In the genomic region with DNA sequence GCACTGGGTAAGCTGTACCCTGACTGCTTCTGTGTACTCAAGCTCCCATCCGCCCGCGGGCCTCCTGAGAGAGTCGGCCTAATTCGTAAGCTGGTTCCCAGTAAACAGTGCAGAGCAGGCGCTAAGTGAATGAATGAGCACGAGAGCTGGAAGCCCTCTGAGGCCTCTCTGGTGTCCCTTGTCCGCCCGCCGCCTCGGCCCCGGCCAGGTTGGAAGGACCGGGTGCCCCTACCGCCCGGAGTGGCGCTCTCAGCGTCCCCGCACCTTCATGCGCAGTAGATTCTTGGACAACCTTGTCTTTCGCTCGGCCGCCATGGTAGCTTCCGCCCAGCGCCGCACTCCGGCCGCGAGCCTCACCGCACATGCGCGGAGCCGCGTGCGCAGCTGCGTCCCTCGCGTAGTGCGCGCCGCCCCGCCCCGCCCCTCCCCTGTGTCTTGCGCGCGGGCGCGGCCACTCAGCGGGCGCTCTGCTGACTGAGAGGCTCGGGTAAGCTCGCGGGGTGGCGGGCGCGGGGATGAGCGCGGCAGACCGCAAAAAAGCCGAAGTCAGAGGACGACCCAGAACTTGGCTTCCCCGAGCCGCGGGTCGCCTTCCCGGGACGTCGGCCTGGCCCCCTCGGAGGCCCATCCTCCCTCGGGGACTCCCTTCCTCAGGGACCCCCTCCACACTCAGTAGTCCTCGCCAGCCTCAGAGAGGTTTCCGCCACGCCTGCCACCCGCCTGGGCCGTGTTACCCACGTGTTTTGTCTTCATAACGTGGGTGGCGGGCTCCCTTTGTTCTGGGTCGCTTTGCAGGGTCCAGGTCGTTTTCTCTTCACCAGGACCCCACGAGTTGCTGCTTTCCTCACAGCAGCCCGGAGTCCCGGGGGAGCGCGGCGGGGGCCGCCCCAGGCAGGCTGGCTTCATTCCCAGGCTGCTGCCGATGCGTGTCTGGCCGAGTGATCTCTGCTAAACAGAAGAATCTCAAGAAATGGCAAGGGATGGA, we compare ENCODE assay signal across 8 cellular contexts. TPM values are rescaled to one million over a fixed set of nuclear protein-coding genes. Genes with fewer than 3 reads are reported as not detected.
DNase-seq lines count a peak whose midpoint lies in the region; ATAC-seq, FAIRE-seq and TF ChIP-seq lines count a peak whose summit lies in the region.

A gene with protein sequence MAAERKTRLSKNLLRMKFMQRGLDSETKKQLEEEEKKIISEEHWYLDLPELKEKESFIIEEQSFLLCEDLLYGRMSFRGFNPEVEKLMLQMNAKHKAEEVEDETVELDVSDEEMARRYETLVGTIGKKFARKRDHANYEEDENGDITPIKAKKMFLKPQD (minus strand): TSS at position 364 of the 985 bp plus-strand sequence. CDS start 49 bp downstream, at position 315.

- WGBS in small intestine, 3 donors = 0% methylated on average over 74 to 89 of the region's 89 CpGs

- no peaks in the 10 kb centered on the region; the same call in 1 of the 2 replicates for H3K36me3 ChIP-seq in WERI-Rb-1
- H3K36me3 ChIP-seq in breast epithelium = no peaks in the 10 kb centered on the region
- H3K36me3 ChIP-seq in small intestine (ENCODE audit: control insufficient read depth in 2 of 2, insufficient read depth in 2 of 2, low read length in 2 of 2) = peaks cover 0 to 2% of the 10 kb centered on the region in 2 donors

- peak within 1 kb of the TSS; percentile 91 for H3K27ac ChIP-seq in WERI-Rb-1
- H3K27ac ChIP-seq in breast epithelium = peak within 1 kb of the TSS; percentile 91 to 96
- peak within 1 kb of the TSS in 1 of 2 donors; percentile 89 for H3K27ac ChIP-seq in small intestine (ENCODE audit: low read depth in 1 of 2, low read length in 1 of 2)

- no peaks in the 10 kb centered on the region for H3K27me3 ChIP-seq in WERI-Rb-1 (ENCODE audit: insufficient read depth, low read depth, severe bottlenecking)
- H3K27me3 ChIP-seq in breast epithelium = no peaks in the 10 kb centered on the region
- H3K27me3 ChIP-seq in small intestine (ENCODE audit: control insufficient read depth in 2 of 2, insufficient read depth in 2 of 2, low read length in 2 of 2) = peaks cover 0 to 2% of the 10 kb centered on the region in 2 donors

- peak; percentile 75 for TF ChIP-seq POLR2A in GM18526 (IDR thresholded peaks at IDR 0.05; ENCODE audit: extremely low read depth, insufficient read length)
- TF ChIP-seq POLR2A in breast epithelium (IDR thresholded peaks at IDR 0.05) = no peak

- DNase-seq in A172 (ENCODE audit: low spot score) (peak; percentile 73), NCI-H2171 treated with DMSO at 0.1 percent for 48 hours (lab: John Stamatoyannopoulos, UW) (peak; percentile 81), WERI-Rb-1 (peak; percentile 77), breast epithelium (ENCODE audit: low spot score in 2 of 2) (peak; percentile 86 to 91), iPS-NIHi11 (ENCODE audit: low spot score) (peak; percentile 95), small intestine (peak; percentile 91)

- intact Hi-C loops in breast epithelium (cut with DNase I; ENCODE audit: low total_unique reads) = loop anchor here (10.0 kb wide), 1 partner anchor 135 kb away; a partner anchor contains a TSS

- peak; percentile 96 for ATAC-seq in HG03064 (IDR thresholded peaks at IDR 0.05; ENCODE audit: low read depth, unreplicated experiment)

- H3K4me3 ChIP-seq in WERI-Rb-1 (ENCODE audit: low read depth, low read length) (peak within 1 kb of the TSS; percentile 73), breast epithelium (peak within 1 kb of the TSS; percentile 66 to 81 (median 78)), small intestine (ENCODE audit: low read depth in 1 of 2, low read length in 2 of 2) (peak within 1 kb of the TSS; percentile 62 to 87)

- FAIRE-seq in small intestine (lab: Jason Lieb, UNC) = no peak

- H3K9me3 ChIP-seq in WERI-Rb-1 (ENCODE audit: severe bottlenecking) = no peaks in the 10 kb centered on the region
- H3K9me3 ChIP-seq in breast epithelium = no peaks in the 10 kb centered on the region
- H3K9me3 ChIP-seq in small intestine (ENCODE audit: control insufficient read depth, low read depth) = no peaks in the 10 kb centered on the region

- no peak for TF ChIP-seq CTCF in WERI-Rb-1 (IDR thresholded peaks at IDR 0.05; ENCODE audit: low read depth, low read length)
- TF ChIP-seq CTCF in breast epithelium (IDR thresholded peaks at IDR 0.05) = peak in 1 of 3 donors; percentile 17

- H3K4me1 ChIP-seq in breast epithelium (no peaks in the 10 kb centered on the region), small intestine (ENCODE audit: control insufficient read depth in 2 of 2, insufficient read depth in 1 of 2, low read depth in 1 of 2, low read length in 1 of 2) (peaks cover 3% of the 10 kb centered on the region in 2 donors)

RNA-seq across cellular contexts. Expression of the gene that starts here (rescaled TPM):
- total RNA-seq in A172 (2014; rRNA removed; shearing (Covaris generic)) = 95.9 and 115 TPM in 2 replicates
- 10 to 100 TPM; 24.0 to 70.4 (median 60.0) TPM for total RNA-seq in breast epithelium
- 10 to 100 TPM; 12.3 to 28.9 (median 13.8) TPM for polyA plus RNA-seq in small intestine
